Comparison of ENCODE assay signal across 1 cellular context in the genomic region with DNA sequence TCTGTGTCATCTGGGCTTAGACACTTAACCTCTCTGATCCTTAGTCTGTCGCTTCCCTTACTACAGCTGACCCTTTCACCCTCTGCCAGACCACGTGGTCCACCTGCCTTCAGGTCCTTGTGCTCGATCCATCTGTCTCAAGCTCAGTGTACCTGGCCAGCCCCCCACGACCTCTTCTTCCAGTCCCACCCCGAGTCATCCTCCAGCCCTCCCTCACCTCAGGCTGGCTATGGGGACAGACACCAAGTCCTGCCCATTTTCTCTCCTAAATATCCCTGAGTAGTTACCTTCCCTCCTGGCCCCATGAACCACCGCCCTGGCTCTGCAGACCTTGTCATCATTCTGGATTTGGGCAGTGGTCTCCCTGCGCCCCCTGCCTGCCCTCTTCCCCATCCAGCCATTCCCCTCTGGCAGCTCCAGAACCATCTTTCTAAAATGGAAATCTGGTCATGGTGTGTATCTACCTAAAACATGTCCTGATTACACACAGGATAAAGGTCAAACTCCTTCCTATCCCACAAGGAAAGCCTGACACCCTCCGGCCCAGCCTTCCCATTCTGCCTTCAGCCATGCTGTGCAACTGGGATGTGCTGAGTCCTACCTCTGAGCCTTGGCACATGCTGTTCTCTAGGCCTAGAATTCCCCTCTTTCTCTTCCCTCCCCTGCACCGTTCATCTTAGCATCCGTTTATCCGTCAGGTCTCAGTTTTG.
TF ChIP-seq lines count a peak whose summit lies in the region.

No MANE protein-coding gene starts in this region.

TF ChIP-seq in IMR-90, 13 proteins besides CTCF, POLR2A, EP300 and RAD21 (continued from another document):
- TF ChIP-seq, protein P1, sequence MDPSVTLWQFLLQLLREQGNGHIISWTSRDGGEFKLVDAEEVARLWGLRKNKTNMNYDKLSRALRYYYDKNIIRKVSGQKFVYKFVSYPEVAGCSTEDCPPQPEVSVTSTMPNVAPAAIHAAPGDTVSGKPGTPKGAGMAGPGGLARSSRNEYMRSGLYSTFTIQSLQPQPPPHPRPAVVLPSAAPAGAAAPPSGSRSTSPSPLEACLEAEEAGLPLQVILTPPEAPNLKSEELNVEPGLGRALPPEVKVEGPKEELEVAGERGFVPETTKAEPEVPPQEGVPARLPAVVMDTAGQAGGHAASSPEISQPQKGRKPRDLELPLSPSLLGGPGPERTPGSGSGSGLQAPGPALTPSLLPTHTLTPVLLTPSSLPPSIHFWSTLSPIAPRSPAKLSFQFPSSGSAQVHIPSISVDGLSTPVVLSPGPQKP (IDR thresholded peaks at IDR 0.05; ENCODE audit: borderline replicate concordance, low read depth, low read length) = no peak
- TF ChIP-seq FOS (IDR thresholded peaks at IDR 0.05; ENCODE audit: low read depth, low read length) = no peak
